ENCODE assay signal across 1 cellular context in genomic region chr2:156340377-156340776, GRCh38.
TF ChIP-seq lines count a peak whose summit lies in the region.

No MANE protein-coding gene starts in this region.

TF ChIP-seq in SK-N-SH, 30 proteins besides CTCF, POLR2A, EP300 and RAD21 (continued from another document):
- no peak for TF ChIP-seq USF1 (IDR thresholded peaks at IDR 0.05; ENCODE audit: borderline replicate concordance, low read depth)
- TF ChIP-seq ZBTB33 (IDR thresholded peaks at IDR 0.05; ENCODE audit: borderline replicate concordance, low read depth), result no peak
- TF ChIP-seq FOXJ3 (CRISPR knock-in tag; IDR thresholded peaks at IDR 0.05), result no peak
- TF ChIP-seq PBX3 (IDR thresholded peaks at IDR 0.05), result no peak
- TF ChIP-seq CHD2 (IDR thresholded peaks at IDR 0.05; ENCODE audit: low read length, partially characterized antibody), result no peak
- no peak for TF ChIP-seq RXRA (IDR thresholded peaks at IDR 0.05; ENCODE audit: borderline replicate concordance, low read depth)
- TF ChIP-seq IRF3 (IDR thresholded peaks at IDR 0.05; ENCODE audit: low read depth, low read length), result no peak
- TF ChIP-seq JUND (IDR thresholded peaks at IDR 0.05), result no peak
